Comparison of ENCODE assay signal across 18 cellular contexts in genomic region chr17:56700919-56701420, GRCh38.
"Had no signal": no experiment of that assay in that cellular context is flagged by ENCODE, and none has a peak within 500 bp of the region (broad histone marks: within the 10 kb centered on the region; RNA-seq: fewer than 3 reads in every experiment).

No MANE protein-coding gene starts in this region.

- H3K27ac ChIP-seq: ascending aorta, gastrocnemius medialis, heart left ventricle, left ventricle myocardium inferior, parathyroid adenoma had no signal

- H3K36me3 ChIP-seq: ascending aorta, breast epithelium, gastrocnemius medialis, heart left ventricle, left ventricle myocardium inferior had no signal

- H3K4me1 Mint-ChIP-seq: activated CD4-positive, alpha-beta T cell treated with anti-CD3 and anti-CD28 coated beads, Interleukin-2, amount 10 ng/mL, durations not matched to agents 24 days and 14 days; stimulated activated memory B cell treated with anti-CD40 and anti-IgM and Interleukin-4, amounts not matched to agents 10 μg/mL and 1 μg/mL and 100 μg/mL, for 72 hours had no signal

- DNase-seq: activated CD4-positive, alpha-beta T cell treated with anti-CD3 and anti-CD28 coated beads, Interleukin-2, amount 10 ng/mL, durations not matched to agents 24 days and 14 days; activated CD8-positive, alpha-beta T cell treated with anti-CD3 and anti-CD28 coated beads for 36 hours; activated effector memory CD4-positive, alpha-beta T cell treated with Interleukin-2 at 50 U/mL for 16 hours; activated naive CD4-positive, alpha-beta T cell treated with anti-CD3 and anti-CD28 coated beads, Interleukin-2, amount 50 U/mL, for 16 hours; activated T-cell treated with anti-CD3 and anti-CD28 coated beads, Interleukin-2, amount 50 U/mL, for 1 hour; cortex of kidney; gastrocnemius medialis; heart left ventricle; kidney glomerular epithelial cell; left ventricle myocardium inferior; naive thymus-derived CD4-positive, alpha-beta T cell; stimulated activated CD4-positive, alpha-beta T cell treated with anti-CD3 and anti-CD28 coated beads, Interleukin-4, amount 100 ng/mL, for 24 hours had no signal

- H3K9me3 Mint-ChIP-seq: activated CD4-positive, alpha-beta T cell treated with anti-CD3 and anti-CD28 coated beads, Interleukin-2, amount 10 ng/mL, durations not matched to agents 24 days and 14 days; activated CD8-positive, alpha-beta T cell treated with anti-CD3 and anti-CD28 coated beads for 36 hours; naive thymus-derived CD4-positive, alpha-beta T cell; stimulated activated memory B cell treated with anti-CD40 and anti-IgM and Interleukin-4, amounts not matched to agents 10 μg/mL and 1 μg/mL and 100 μg/mL, for 72 hours had no signal

- H3K9me3 ChIP-seq: ascending aorta, breast epithelium, gastrocnemius medialis, heart left ventricle, left ventricle myocardium inferior had no signal

- ATAC-seq: activated CD8-positive, alpha-beta T cell treated with anti-CD3 and anti-CD28 coated beads for 36 hours; gastrocnemius medialis; heart left ventricle; naive thymus-derived CD4-positive, alpha-beta T cell; sciatic nerve; stimulated activated memory B cell treated with anti-CD40 and anti-IgM and Interleukin-4, amounts not matched to agents 10 μg/mL and 1 μg/mL and 100 μg/mL, for 72 hours had no signal

- H3K4me3 Mint-ChIP-seq: activated CD4-positive, alpha-beta T cell treated with anti-CD3 and anti-CD28 coated beads, Interleukin-2, amount 10 ng/mL, durations not matched to agents 24 days and 14 days; activated CD8-positive, alpha-beta T cell treated with anti-CD3 and anti-CD28 coated beads for 36 hours; naive thymus-derived CD4-positive, alpha-beta T cell; stimulated activated memory B cell treated with anti-CD40 and anti-IgM and Interleukin-4, amounts not matched to agents 10 μg/mL and 1 μg/mL and 100 μg/mL, for 72 hours had no signal

- H3K27me3 Mint-ChIP-seq: activated CD8-positive, alpha-beta T cell treated with anti-CD3 and anti-CD28 coated beads for 36 hours had no signal

- H3K27ac Mint-ChIP-seq: activated CD4-positive, alpha-beta T cell treated with anti-CD3 and anti-CD28 coated beads, Interleukin-2, amount 10 ng/mL, durations not matched to agents 24 days and 14 days; activated CD8-positive, alpha-beta T cell treated with anti-CD3 and anti-CD28 coated beads for 36 hours; naive thymus-derived CD4-positive, alpha-beta T cell; stimulated activated memory B cell treated with anti-CD40 and anti-IgM and Interleukin-4, amounts not matched to agents 10 μg/mL and 1 μg/mL and 100 μg/mL, for 72 hours had no signal

- H3K36me3 Mint-ChIP-seq: naive thymus-derived CD4-positive, alpha-beta T cell; stimulated activated memory B cell treated with anti-CD40 and anti-IgM and Interleukin-4, amounts not matched to agents 10 μg/mL and 1 μg/mL and 100 μg/mL, for 72 hours had no signal

- H3K27me3 ChIP-seq: ascending aorta, breast epithelium, gastrocnemius medialis had no signal

- H3K4me3 ChIP-seq: ascending aorta, breast epithelium, gastrocnemius medialis, heart left ventricle, left ventricle myocardium inferior, smooth muscle cell had no signal
